ENCODE assay signal across 23 cellular contexts in the genomic region with DNA sequence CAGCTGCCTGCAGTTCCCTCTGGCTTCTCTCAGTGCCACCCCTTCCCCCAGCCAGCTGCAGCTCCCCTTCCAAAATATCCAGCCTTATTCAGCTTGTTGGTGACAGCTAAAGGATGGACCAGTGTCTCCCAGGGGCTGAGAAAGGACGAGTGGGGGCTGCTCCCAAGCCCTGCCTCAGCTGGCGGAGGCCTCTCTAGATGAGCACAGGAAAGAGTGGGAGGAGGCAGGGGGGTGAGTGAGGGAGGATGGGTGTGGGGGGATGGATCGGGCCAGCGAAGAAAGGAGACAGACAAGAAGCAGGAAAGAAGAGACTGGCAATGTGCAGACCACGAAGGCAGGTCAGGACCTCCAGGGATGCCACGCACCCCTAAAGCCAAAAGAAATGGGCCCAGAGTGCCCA. TPM values are rescaled to one million over a fixed set of nuclear protein-coding genes. Genes with fewer than 3 reads are reported as not detected.
A peak's percentile ranks its signal among the peaks of the same experiment; 100 is the strongest.
DNase-seq lines count a peak whose midpoint lies in the region; ATAC-seq, FAIRE-seq and TF ChIP-seq lines count a peak whose summit lies in the region.
"Had no signal": no experiment of that assay in that cellular context is flagged by ENCODE, and none has a peak within 500 bp of the region (broad histone marks: within the 10 kb centered on the region; RNA-seq: fewer than 3 reads in every experiment).

No MANE protein-coding gene starts in this region.

- H3K9ac ChIP-seq in astrocyte (ENCODE audit: low read length): no peak overlapping the region

- peaks cover 18% of the 10 kb centered on the region for H3K27me3 Mint-ChIP-seq in astrocyte (ENCODE audit: low read depth, unreplicated experiment)
- H3K27me3 Mint-ChIP-seq: activated B cell treated with CpG ODN at 0.5 μM for 24 hours; activated naive CD4-positive, alpha-beta T cell treated with anti-CD3 and anti-CD28 coated beads, Interleukin-2, amount 50 U/mL, for 24 hours; CD4-positive, alpha-beta T cell had no signal

- H4K20me1 ChIP-seq in astrocyte (ENCODE audit: insufficient read depth, low read length): no peaks in the 10 kb centered on the region

- peaks cover 24% of the 10 kb centered on the region for H3K4me1 Mint-ChIP-seq in astrocyte (ENCODE audit: low read depth, unreplicated experiment)
- H3K4me1 Mint-ChIP-seq: activated B cell treated with CpG ODN at 0.5 μM for 24 hours; activated CD4-positive, alpha-beta memory T cell treated with anti-CD3 and anti-CD28 coated beads, Interleukin-2, amount 10 ng/mL, durations not matched to agents 7 days and 5 days had no signal

- TF ChIP-seq CTCF in right atrium auricular region (IDR thresholded peaks at IDR 0.05): no peak
- no peak for TF ChIP-seq CTCF in astrocyte (IDR thresholded peaks at IDR 0.05; ENCODE audit: insufficient read depth, low read depth, low read length)

- H3K4me1 ChIP-seq in right atrium auricular region: peaks cover 0 to 15% of the 10 kb centered on the region in 2 donors
- H3K4me1 ChIP-seq in astrocyte (ENCODE audit: insufficient read depth, low read length): peaks cover 4% of the 10 kb centered on the region
- H3K4me1 ChIP-seq: body of pancreas, foreskin keratinocyte had no signal

- ATAC-seq in Right ventricle myocardium superior (ENCODE audit: poor library complexity) (peak; percentile 22), sciatic nerve (no peak)
- ATAC-seq: body of pancreas, foreskin keratinocyte had no signal

- peak overlapping the region; percentile 10 for H3K27ac Mint-ChIP-seq in astrocyte (ENCODE audit: unreplicated experiment)
- H3K27ac Mint-ChIP-seq: activated B cell treated with CpG ODN at 0.5 μM for 24 hours; activated CD4-positive, alpha-beta memory T cell treated with anti-CD3 and anti-CD28 coated beads, Interleukin-2, amount 10 ng/mL, durations not matched to agents 7 days and 5 days; activated naive CD4-positive, alpha-beta T cell treated with anti-CD3 and anti-CD28 coated beads, Interleukin-2, amount 50 U/mL, for 24 hours; CD4-positive, alpha-beta T cell had no signal

- H3K27me3 ChIP-seq in right atrium auricular region (no peaks in the 10 kb centered on the region), astrocyte (ENCODE audit: insufficient read depth, low read length) (peaks cover 10% of the 10 kb centered on the region)
- H3K27me3 ChIP-seq: body of pancreas had no signal

- no peaks in the 10 kb centered on the region for H3K9me3 Mint-ChIP-seq in astrocyte (ENCODE audit: unreplicated experiment)
- H3K9me3 Mint-ChIP-seq: activated B cell treated with CpG ODN at 0.5 μM for 24 hours; activated CD4-positive, alpha-beta memory T cell treated with anti-CD3 and anti-CD28 coated beads, Interleukin-2, amount 10 ng/mL, durations not matched to agents 7 days and 5 days; activated naive CD4-positive, alpha-beta T cell treated with anti-CD3 and anti-CD28 coated beads, Interleukin-2, amount 50 U/mL, for 24 hours; CD4-positive, alpha-beta T cell had no signal

- peak overlapping the region; percentile 52 for H2AFZ ChIP-seq in astrocyte (ENCODE audit: low read depth, low read length)

- H3K4me2 ChIP-seq in astrocyte (ENCODE audit: low read length): no peak overlapping the region

- no peak overlapping the region for H3K27ac ChIP-seq in right atrium auricular region
- H3K27ac ChIP-seq in astrocyte (ENCODE audit: low read depth, low read length): no peak overlapping the region
- H3K27ac ChIP-seq: body of pancreas, foreskin keratinocyte had no signal

- no peak for DNase-seq in Right ventricle myocardium superior
- DNase-seq in right atrium auricular region (ENCODE audit: low spot score): no peak
- DNase-seq in astrocyte (ENCODE audit: low read depth): no peak
- DNase-seq in left kidney (ENCODE audit: low read depth, low spot score): peak; percentile 84
- DNase-seq in urothelium cell line (ENCODE audit: low spot score): no peak
- DNase-seq in Ammon's horn (ENCODE audit: low spot score): no peak
- DNase-seq in sciatic nerve (ENCODE audit: low spot score): no peak
- DNase-seq in NOMO-1 treated with dmso at 0.1 percent for 144 hours (lab: John Stamatoyannopoulos, UW; ENCODE audit: unreplicated experiment): no peak
- DNase-seq: activated B cell treated with CpG ODN at 0.5 μM for 24 hours; activated CD4-positive, alpha-beta memory T cell treated with anti-CD3 and anti-CD28 coated beads, Interleukin-2, amount 10 ng/mL, durations not matched to agents 7 days and 5 days; activated T-cell treated with anti-CD3 and anti-CD28 coated beads, Interleukin-2, amount 50 U/mL, for 48 hours; body of pancreas; CD4-positive, alpha-beta T cell; cortex of kidney; DMS53; foreskin keratinocyte; kidney glomerular epithelial cell; NCI-H1105 treated with DMSO at 0.1 percent for 48 hours; NCI-H2107; T-helper 2 cell had no signal

- intact Hi-C loops in Right ventricle myocardium superior (cut with DNase I) (no loop called here), sciatic nerve (cut with DNase I) (no loop called here)

- no peaks in the 10 kb centered on the region for H3K79me2 ChIP-seq in astrocyte (ENCODE audit: insufficient read depth, low read length)

- FAIRE-seq in astrocyte (lab: Jason Lieb, UNC) (no peak), urothelium cell line (lab: Jason Lieb, UNC) (peak; percentile 32)
- FAIRE-seq: GM12892 had no signal

- H3K9me3 ChIP-seq in right atrium auricular region (no peaks in the 10 kb centered on the region), astrocyte (ENCODE audit: insufficient read depth, low read depth, low read length) (no peaks in the 10 kb centered on the region)
- H3K9me3 ChIP-seq: body of pancreas had no signal

- no peaks in the 10 kb centered on the region for H3K36me3 ChIP-seq in right atrium auricular region
- H3K36me3 ChIP-seq in astrocyte (ENCODE audit: insufficient read depth, low read length): no peaks in the 10 kb centered on the region

- H3K4me3 ChIP-seq in right atrium auricular region (no peak overlapping the region), astrocyte (ENCODE audit: insufficient read depth, low read depth, low read length) (no peak overlapping the region)
- H3K4me3 ChIP-seq: body of pancreas had no signal

- no peaks in the 10 kb centered on the region for H3K36me3 Mint-ChIP-seq in astrocyte (ENCODE audit: low read depth, unreplicated experiment)
- H3K36me3 Mint-ChIP-seq: activated naive CD4-positive, alpha-beta T cell treated with anti-CD3 and anti-CD28 coated beads, Interleukin-2, amount 50 U/mL, for 24 hours had no signal

- H3K4me3 Mint-ChIP-seq in astrocyte (ENCODE audit: unreplicated experiment): peak overlapping the region; percentile 17
- H3K4me3 Mint-ChIP-seq: activated B cell treated with CpG ODN at 0.5 μM for 24 hours; activated CD4-positive, alpha-beta memory T cell treated with anti-CD3 and anti-CD28 coated beads, Interleukin-2, amount 10 ng/mL, durations not matched to agents 7 days and 5 days; activated naive CD4-positive, alpha-beta T cell treated with anti-CD3 and anti-CD28 coated beads, Interleukin-2, amount 50 U/mL, for 24 hours; CD4-positive, alpha-beta T cell had no signal

RNA-seq across cellular contexts. Expression of a gene that starts 17.5 kb away (rescaled TPM):
- total RNA-seq in Right ventricle myocardium superior (1.00 TPM), right atrium auricular region (under 1 TPM; 0.37 to 0.79 TPM), astrocyte (1.8 and 2.6 TPM in 2 replicates), sciatic nerve (1.5 TPM)

RNA-seq across cellular contexts. Expression of a gene that starts 54.6 kb away (rescaled TPM):
- total RNA-seq in Right ventricle myocardium superior: not detected
- total RNA-seq in right atrium auricular region: under 1 TPM in 1 of 2 donors, not detected in 1; 0.35 TPM
- not detected in 2 replicates for total RNA-seq in astrocyte
- not detected for total RNA-seq in sciatic nerve
- total RNA-seq: activated B cell treated with CpG ODN at 0.5 μM for 24 hours; activated CD4-positive, alpha-beta memory T cell treated with anti-CD3 and anti-CD28 coated beads, Interleukin-2, amount 10 ng/mL, durations not matched to agents 7 days and 5 days; body of pancreas; foreskin keratinocyte; renal cortical epithelial cell had no signal
